9 cellular contexts compared by ENCODE assay signal in genomic region chr13:37640499-37640898, GRCh38. TPM values are rescaled to one million over a fixed set of nuclear protein-coding genes. Genes with fewer than 3 reads are reported as not detected.
DNase-seq lines count a peak whose midpoint lies in the region; ATAC-seq and TF ChIP-seq lines count a peak whose summit lies in the region.
"Had no signal": no experiment of that assay in that cellular context is flagged by ENCODE, and none has a peak within 500 bp of the region (broad histone marks: within the 10 kb centered on the region; RNA-seq: fewer than 3 reads in every experiment).

No MANE protein-coding gene starts in this region.

- H3K79me2 ChIP-seq in parathyroid adenoma: no peaks in the 10 kb centered on the region

- TF ChIP-seq CTCF in GM10266 (IDR thresholded peaks at IDR 0.05; ENCODE audit: control insufficient read depth, insufficient read depth, low read depth, missing control alignments) (peak; percentile 13), parathyroid adenoma (IDR thresholded peaks at IDR 0.05) (peak; percentile 25)

- no peaks in the 10 kb centered on the region for H3K4me1 ChIP-seq in parathyroid adenoma

- ATAC-seq in activated CD4-positive, CD25-positive, alpha-beta regulatory T cell treated with anti-CD3 and anti-CD28 coated beads, Interleukin-2, amount 50 U/mL, for 24 hours: no peak

- H3K4me3 ChIP-seq in parathyroid adenoma (ENCODE audit: low read depth, low read length): no peak overlapping the region

- H3K4me2 ChIP-seq in parathyroid adenoma (ENCODE audit: low read length): no peak overlapping the region

- H3K9ac ChIP-seq in parathyroid adenoma: no peak overlapping the region

- H3K9me3 ChIP-seq in parathyroid adenoma (ENCODE audit: control insufficient read depth, low read length): no peaks in the 10 kb centered on the region

- no peak for DNase-seq in GM10266 (ENCODE audit: extremely low spot score)
- peak; percentile 66 for DNase-seq in NCI-H82 (lab: John Stamatoyannopoulos, UW)
- peak; percentile 36 to 78 for DNase-seq in dermis microvascular lymphatic vessel endothelial cell (ENCODE audit: low read depth in 2 of 2)
- no peak for DNase-seq in activated CD8-positive, alpha-beta memory T cell treated with anti-CD3 and anti-CD28 coated beads, Interleukin-2, amount 50 U/mL, for 48 hours
- no peak for DNase-seq in stimulated activated naive CD4-positive, alpha-beta T cell (lab: John Stamatoyannopoulos, UW)
- DNase-seq in NCI-H2029 (lab: John Stamatoyannopoulos, UW): no peak
- DNase-seq: activated naive CD8-positive, alpha-beta T cell treated with anti-CD3 and anti-CD28 coated beads, Interleukin-2, amount 10 ng/mL, durations not matched to agents 7 days and 5 days had no signal

- no peaks in the 10 kb centered on the region for H3K27me3 ChIP-seq in parathyroid adenoma (ENCODE audit: control insufficient read depth, insufficient read depth, low read length)

- H3K36me3 ChIP-seq in parathyroid adenoma (ENCODE audit: control insufficient read depth, insufficient read depth, low read length): no peaks in the 10 kb centered on the region

- no peak overlapping the region for H3K27ac ChIP-seq in parathyroid adenoma

- no peak overlapping the region for H2AFZ ChIP-seq in parathyroid adenoma

RNA-seq across cellular contexts. Expression of gene POSTN, which starts 41.9 kb away (rescaled TPM):
- total RNA-seq in dermis microvascular lymphatic vessel endothelial cell: 3.3 and 3.9 TPM in 2 replicates
- total RNA-seq: activated naive CD8-positive, alpha-beta T cell treated with anti-CD3 and anti-CD28 coated beads, Interleukin-2, amount 10 ng/mL, durations not matched to agents 7 days and 5 days had no signal

Comparison
In these comparisons a context has a peak if more than half of its experiments do, and no peak if none do; other contexts are left out.
1. DNase-seq: peak in NCI-H82 (single experiment) and dermis microvascular lymphatic vessel endothelial cell (2 of 2); none in GM10266 (single experiment), activated CD8-positive, alpha-beta memory T cell treated with anti-CD3 and anti-CD28 coated beads, Interleukin-2, amount 50 U/mL, for 48 hours (single experiment), stimulated activated naive CD4-positive, alpha-beta T cell (0 of 6) and NCI-H2029 (single experiment).